Comparison of ENCODE assay signal across 8 cellular contexts in the genomic region with DNA sequence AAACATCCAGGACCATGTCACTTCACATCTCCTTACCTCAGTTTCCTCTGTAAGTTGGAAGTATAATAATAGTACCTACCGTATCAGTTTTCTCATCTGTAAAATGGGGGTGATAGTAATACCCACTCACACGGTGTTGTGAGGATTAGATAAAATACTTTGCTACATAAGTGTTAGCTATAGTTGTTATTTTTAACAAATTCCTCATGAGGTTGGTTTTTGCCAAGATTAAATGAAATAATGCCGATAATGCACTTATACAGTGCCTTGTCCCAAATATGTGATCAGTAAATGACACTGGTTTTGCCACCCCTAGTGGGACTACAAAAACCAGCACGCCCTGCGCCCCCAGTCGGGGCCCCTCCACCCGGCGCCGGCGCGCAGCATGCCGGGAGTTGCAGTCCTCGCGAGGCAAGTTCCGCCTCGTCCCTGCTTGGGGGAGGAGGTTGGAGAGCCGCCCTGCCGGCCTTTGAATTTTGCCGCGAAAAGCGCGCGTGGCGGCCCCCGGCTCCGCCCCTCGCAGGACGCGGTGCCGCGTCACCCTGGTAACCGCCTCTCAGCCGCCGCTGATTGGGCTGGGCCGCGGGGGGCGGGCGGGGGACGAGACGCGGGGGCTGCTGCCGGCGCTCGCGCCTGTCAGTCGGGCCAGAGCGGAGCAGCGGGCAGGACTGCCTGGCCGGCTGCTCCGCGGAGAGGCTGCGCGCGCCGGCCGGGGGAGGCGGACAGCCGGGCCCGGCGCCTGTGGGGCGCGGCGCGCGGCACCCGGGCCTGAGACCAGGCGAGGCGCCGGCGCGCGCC. TPM values are rescaled to one million over a fixed set of nuclear protein-coding genes. Genes with fewer than 3 reads are reported as not detected.
A peak's percentile ranks its signal among the peaks of the same experiment; 100 is the strongest.
DNase-seq lines count a peak whose midpoint lies in the region; ATAC-seq, FAIRE-seq and TF ChIP-seq lines count a peak whose summit lies in the region.

A gene (plus strand): TSS at position 639 of the 798 bp plus-strand sequence. CDS start 30,322 bp downstream, outside the sequence.

- H3K27ac Mint-ChIP-seq in brain: peak within 1 kb of the TSS in 1 of 5 experiments; percentile 72

- peaks cover 46% of the 10 kb centered on the region for H3K4me1 Mint-ChIP-seq in brain

- DNase-seq in 8988T (peak; percentile 99), NCI-H2107 (lab: John Stamatoyannopoulos, UW) (peak; percentile 97), iPS DF 19.7 (ENCODE audit: low read depth, low spot score) (peak; percentile 77), sciatic nerve (ENCODE audit: low spot score) (peak; percentile 98)

- peaks cover 28% of the 10 kb centered on the region for H3K27me3 Mint-ChIP-seq in brain

- peak within 1 kb of the TSS; percentile 75 to 85 (median 80) for H3K4me3 Mint-ChIP-seq in brain

- TF ChIP-seq CTCF in brain (conservative IDR thresholded peaks at IDR 0.05): peak in 1 of 2 experiments; percentile 16

- peak; percentile 93 for ATAC-seq in GM18520 (IDR thresholded peaks at IDR 0.05; ENCODE audit: unreplicated experiment)
- ATAC-seq in HG03060 (IDR thresholded peaks at IDR 0.05; ENCODE audit: low read depth, unreplicated experiment): peak; percentile 81
- ATAC-seq in sciatic nerve: peak; percentile 99

- peaks cover 0 to 14% (median 0%) of the 10 kb centered on the region in 5 experiments for H3K9me3 Mint-ChIP-seq in brain

- FAIRE-seq in TTC549 (lab: Jason Lieb, UNC): peak; percentile 71

- intact Hi-C loops in sciatic nerve (cut with DNase I): no loop called here

- H3K36me3 Mint-ChIP-seq in brain: no peaks in the 10 kb centered on the region

RNA-seq across cellular contexts. Expression of the gene that starts here (rescaled TPM):
- 27.7 TPM for polyA plus RNA-seq in brain (ENCODE audit: insufficient read depth, low read depth, low replicate concordance)
- 4.7 TPM for total RNA-seq in sciatic nerve

Comparison
In these comparisons a context has a peak if more than half of its experiments do, and no peak if none do; other contexts are left out.
1. Peak in every context shown above with its lines: DNase-seq and ATAC-seq.